ENCODE assay signal across 8 cellular contexts in the genomic region with DNA sequence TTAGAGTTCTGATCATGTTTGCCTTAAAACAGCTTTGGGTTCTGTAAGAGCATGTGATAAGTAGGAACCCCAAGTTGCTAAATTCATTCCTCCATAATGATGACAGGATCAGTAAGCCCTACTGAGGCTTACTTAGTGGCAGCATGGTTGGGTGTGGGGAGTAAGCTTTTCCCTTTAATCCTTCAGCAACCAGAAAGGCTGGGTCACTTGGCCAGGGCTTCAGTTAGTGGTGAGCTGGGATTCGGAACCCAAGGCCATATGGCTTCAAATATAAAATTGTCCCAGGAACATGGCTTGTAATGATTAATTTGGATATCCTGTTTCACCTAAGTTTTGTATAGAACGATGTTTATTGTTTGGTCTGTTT. TPM values are rescaled to one million over a fixed set of nuclear protein-coding genes. Genes with fewer than 3 reads are reported as not detected.
DNase-seq lines count a peak whose midpoint lies in the region; ATAC-seq and TF ChIP-seq lines count a peak whose summit lies in the region.

No MANE protein-coding gene starts in this region.

- peak overlapping the region; percentile 21 for H3K27ac ChIP-seq in brain microvascular endothelial cell
- H3K27ac ChIP-seq in tibial nerve, result peak overlapping the region; percentile 58 to 87 (median 80)

- DNase-seq in ELR (ENCODE audit: low read depth) (peak; percentile 37), brain microvascular endothelial cell (no peak), left lobe of liver (ENCODE audit: low spot score) (no peak), tibial nerve (ENCODE audit: low spot score in 2 of 2) (no peak), DMS153 (lab: John Stamatoyannopoulos, UW) (no peak), NCI-H774 (lab: John Stamatoyannopoulos, UW) (no peak)
- no peak for DNase-seq in Jurkat, Clone E6-1 (ENCODE audit: low read depth, low spot score)

- TF ChIP-seq CTCF in brain microvascular endothelial cell (IDR thresholded peaks at IDR 0.05; ENCODE audit: low read depth, low read length, missing control alignments) (no peak), tibial nerve (IDR thresholded peaks at IDR 0.05) (no peak)

- H3K36me3 ChIP-seq in brain microvascular endothelial cell (replicated peaks) (no peaks in the 10 kb centered on the region), tibial nerve (no peaks in the 10 kb centered on the region)

- WGBS in tibial nerve, 2 donors, result 65 to 79% methylated on average over 2 of the region's 2 CpGs

- no peaks in the 10 kb centered on the region for H3K9me3 ChIP-seq in tibial nerve

- TF ChIP-seq EP300 in tibial nerve (IDR thresholded peaks at IDR 0.05), result no peak

- TF ChIP-seq POLR2A in tibial nerve (IDR thresholded peaks at IDR 0.05), result no peak

- H3K4me3 ChIP-seq in Jurkat, Clone E6-1 (ENCODE audit: low read length), result peak overlapping the region; percentile 78
- peak overlapping the region; percentile 98 for H3K4me3 ChIP-seq in brain microvascular endothelial cell (ENCODE audit: low read depth, low read length)
- peak overlapping the region; percentile 77 to 97 (median 86) for H3K4me3 ChIP-seq in tibial nerve

- ATAC-seq in GM21528 (IDR thresholded peaks at IDR 0.05; ENCODE audit: low FRiP score, unreplicated experiment) (peak; percentile 34), left lobe of liver (peak; percentile 4)

- in situ Hi-C loops in brain microvascular endothelial cell (cut with HindIII; ENCODE audit: low pct_ligation_motif_present, low sequenced_read_pairs), result no loop called here

- H3K4me1 ChIP-seq in tibial nerve, result peaks cover 0 to 15% (median 0%) of the 10 kb centered on the region in 4 donors

- H3K27me3 ChIP-seq in brain microvascular endothelial cell (replicated peaks), result no peaks in the 10 kb centered on the region
- H3K27me3 ChIP-seq in tibial nerve, result no peaks in the 10 kb centered on the region

RNA-seq across cellular contexts. Expression of a gene that starts 0.8 kb away (rescaled TPM):
- polyA plus RNA-seq in Jurkat, Clone E6-1 (2012; ENCODE audit: insufficient read depth, insufficient read length), result 28.2 TPM
- total RNA-seq in left lobe of liver, result 1.9 TPM
- total RNA-seq in tibial nerve, result 1 to 10 TPM; 1.5 to 5.7 (median 2.7) TPM
